Comparison of ENCODE assay signal across 15 cellular contexts in the genomic region with DNA sequence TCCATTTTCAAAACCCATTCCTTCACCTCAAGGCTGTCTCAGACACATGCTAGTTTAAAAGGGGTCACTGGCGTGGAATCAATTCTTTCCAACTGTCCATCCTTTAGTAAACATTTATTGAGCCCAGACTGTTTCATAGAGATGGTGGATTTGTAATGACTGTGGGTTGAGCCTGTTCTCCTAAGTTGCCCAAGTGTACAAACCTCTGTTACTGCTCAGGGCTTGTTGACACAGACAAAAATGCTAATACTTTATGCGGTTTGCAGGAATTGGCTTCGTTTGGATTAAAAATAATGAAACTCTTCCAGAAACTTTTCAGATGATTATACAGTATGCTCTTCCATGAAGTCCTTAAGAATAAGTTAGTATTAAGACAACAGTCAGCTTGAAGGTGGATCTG.
DNase-seq lines count a peak whose midpoint lies in the region; ATAC-seq and TF ChIP-seq lines count a peak whose summit lies in the region.
"Had no signal": no experiment of that assay in that cellular context is flagged by ENCODE, and none has a peak within 500 bp of the region (broad histone marks: within the 10 kb centered on the region; RNA-seq: fewer than 3 reads in every experiment).

No MANE protein-coding gene starts in this region.

- no peak overlapping the region for H3K9ac ChIP-seq in fibroblast of lung (ENCODE audit: insufficient read depth, low read length)
- H3K9ac ChIP-seq: BLaER1 had no signal

- peaks cover 9% of the 10 kb centered on the region for H3K4me1 ChIP-seq in fibroblast of lung (ENCODE audit: control insufficient read depth, extremely low read depth, insufficient read depth, low read length)
- H3K4me1 ChIP-seq: SJCRH30, vagina had no signal

- H3K27ac Mint-ChIP-seq in stimulated activated naive CD8-positive, alpha-beta T cell treated with anti-CD3 and anti-CD28 coated beads, Interleukin-15, Interleukin-2, amounts not matched to agents 100 ng/mL and 50 ng/mL, for 24 hours, result peak overlapping the region; percentile 79
- H3K27ac Mint-ChIP-seq in IgD-negative memory B cell, result peak overlapping the region in 2 of 3 donors; percentile 44 to 78

- no peak overlapping the region for H3K4me3 ChIP-seq in fibroblast of lung (replicated peaks in 1 of 4; ENCODE audit: control extremely low read depth in 1 of 4, insufficient read depth in 1 of 4, low read depth in 3 of 4, low read length in 4 of 4)
- H3K4me3 ChIP-seq: BLaER1, heart left ventricle, SJCRH30, vagina had no signal

- H3K27me3 ChIP-seq in fibroblast of lung (ENCODE audit: control insufficient read depth, insufficient read depth, low read length), result no peaks in the 10 kb centered on the region
- H3K27me3 ChIP-seq: BLaER1, heart left ventricle, SJCRH30, vagina had no signal

- TF ChIP-seq CTCF in fibroblast of lung (conservative IDR thresholded peaks at IDR 0.05 in 1 of 2, IDR thresholded peaks at IDR 0.05 in 1 of 2; ENCODE audit: low read depth in 1 of 2, low read length in 2 of 2), result no peak

- H4K20me1 ChIP-seq in fibroblast of lung (ENCODE audit: control insufficient read depth, extremely low read depth, insufficient read depth, low read length), result peaks cover 7% of the 10 kb centered on the region

- H3K4me1 Mint-ChIP-seq in stimulated activated naive CD8-positive, alpha-beta T cell treated with anti-CD3 and anti-CD28 coated beads, Interleukin-15, Interleukin-2, amounts not matched to agents 100 ng/mL and 50 ng/mL, for 24 hours (ENCODE audit: low read depth), result peaks cover 76% of the 10 kb centered on the region
- H3K4me1 Mint-ChIP-seq in IgD-negative memory B cell, result peaks cover 52 to 62% (median 60%) of the 10 kb centered on the region in 3 donors

- no peak overlapping the region for H2AFZ ChIP-seq in fibroblast of lung (ENCODE audit: low read length)

- H3K36me3 ChIP-seq in fibroblast of lung (ENCODE audit: control insufficient read depth, insufficient read depth, low read length), result peaks cover 2% of the 10 kb centered on the region
- H3K36me3 ChIP-seq: heart left ventricle, vagina had no signal

- ATAC-seq in stimulated activated naive CD8-positive, alpha-beta T cell treated with anti-CD3 and anti-CD28 coated beads, Interleukin-15, Interleukin-2, amounts not matched to agents 100 U/mL and 50 U/mL, for 24 hours, result no peak
- ATAC-seq in HG02678 (IDR thresholded peaks at IDR 0.05; ENCODE audit: unreplicated experiment) (no peak), HG03280 (IDR thresholded peaks at IDR 0.05; ENCODE audit: unreplicated experiment) (no peak)
- ATAC-seq: HCT116, heart left ventricle had no signal

- peak overlapping the region; percentile 48 for H3K4me2 ChIP-seq in fibroblast of lung (ENCODE audit: extremely low read depth, insufficient read depth, low read length)
- H3K4me2 ChIP-seq: BLaER1 had no signal

- no peaks in the 10 kb centered on the region for H3K27me3 Mint-ChIP-seq in stimulated activated naive CD8-positive, alpha-beta T cell treated with anti-CD3 and anti-CD28 coated beads, Interleukin-15, Interleukin-2, amounts not matched to agents 100 ng/mL and 50 ng/mL, for 24 hours
- H3K27me3 Mint-ChIP-seq in IgD-negative memory B cell, result no peaks in the 10 kb centered on the region
- H3K27me3 Mint-ChIP-seq: naive B cell had no signal

- peaks cover 38% of the 10 kb centered on the region for H3K79me2 ChIP-seq in fibroblast of lung (ENCODE audit: control insufficient read depth, insufficient read depth, low read length)

- no peak overlapping the region for H3K27ac ChIP-seq in fibroblast of lung (ENCODE audit: insufficient read depth, low read length)
- H3K27ac ChIP-seq: BLaER1, SJCRH30, vagina had no signal

- no peak overlapping the region for H3K4me3 Mint-ChIP-seq in stimulated activated naive CD8-positive, alpha-beta T cell treated with anti-CD3 and anti-CD28 coated beads, Interleukin-15, Interleukin-2, amounts not matched to agents 100 ng/mL and 50 ng/mL, for 24 hours
- H3K4me3 Mint-ChIP-seq in IgD-negative memory B cell, result peak overlapping the region in 2 of 4 donors; percentile 12 to 13
- H3K4me3 Mint-ChIP-seq: naive B cell had no signal

- peaks cover 11% of the 10 kb centered on the region for H3K36me3 Mint-ChIP-seq in stimulated activated naive CD8-positive, alpha-beta T cell treated with anti-CD3 and anti-CD28 coated beads, Interleukin-15, Interleukin-2, amounts not matched to agents 100 ng/mL and 50 ng/mL, for 24 hours (ENCODE audit: low read depth)
- peaks cover 6% of the 10 kb centered on the region for H3K36me3 Mint-ChIP-seq in IgD-negative memory B cell
- H3K36me3 Mint-ChIP-seq: naive B cell had no signal

- DNase-seq in stimulated activated naive CD8-positive, alpha-beta T cell treated with anti-CD3 and anti-CD28 coated beads, Interleukin-15, Interleukin-2, amounts not matched to agents 100 U/mL and 50 U/mL, for 24 hours, result no peak
- DNase-seq in fibroblast of lung (ENCODE audit: low read depth in 2 of 2) (peak; percentile 27 to 59), GOT3 (lab: John Stamatoyannopoulos, UW) (no peak), NCI-H2029 treated with DMSO at 0.1 percent for 48 hours (lab: John Stamatoyannopoulos, UW) (no peak)
- DNase-seq: activated T-cell treated with anti-CD3 and anti-CD28 coated beads for 4 hours, heart left ventricle, naive B cell, SJCRH30 had no signal

- no peaks in the 10 kb centered on the region for H3K9me3 Mint-ChIP-seq in stimulated activated naive CD8-positive, alpha-beta T cell treated with anti-CD3 and anti-CD28 coated beads, Interleukin-15, Interleukin-2, amounts not matched to agents 100 ng/mL and 50 ng/mL, for 24 hours
- no peaks in the 10 kb centered on the region for H3K9me3 Mint-ChIP-seq in IgD-negative memory B cell
- H3K9me3 Mint-ChIP-seq: naive B cell had no signal

- no peaks in the 10 kb centered on the region for H3K9me3 ChIP-seq in fibroblast of lung (ENCODE audit: control insufficient read depth, insufficient read depth, low read depth, low read length)
- H3K9me3 ChIP-seq: BLaER1, heart left ventricle, vagina had no signal

Comparison
In these comparisons a context has a peak if more than half of its experiments do, and no peak if none do; other contexts are left out.
1. DNase-seq: peak in fibroblast of lung (2 of 2); none in stimulated activated naive CD8-positive, alpha-beta T cell treated with anti-CD3 and anti-CD28 coated beads, Interleukin-15, Interleukin-2, amounts not matched to agents 100 U/mL and 50 U/mL, for 24 hours (single experiment), GOT3 (single experiment) and NCI-H2029 treated with DMSO at 0.1 percent for 48 hours (single experiment).